ENCODE assay signal across 26 cellular contexts in the genomic region with DNA sequence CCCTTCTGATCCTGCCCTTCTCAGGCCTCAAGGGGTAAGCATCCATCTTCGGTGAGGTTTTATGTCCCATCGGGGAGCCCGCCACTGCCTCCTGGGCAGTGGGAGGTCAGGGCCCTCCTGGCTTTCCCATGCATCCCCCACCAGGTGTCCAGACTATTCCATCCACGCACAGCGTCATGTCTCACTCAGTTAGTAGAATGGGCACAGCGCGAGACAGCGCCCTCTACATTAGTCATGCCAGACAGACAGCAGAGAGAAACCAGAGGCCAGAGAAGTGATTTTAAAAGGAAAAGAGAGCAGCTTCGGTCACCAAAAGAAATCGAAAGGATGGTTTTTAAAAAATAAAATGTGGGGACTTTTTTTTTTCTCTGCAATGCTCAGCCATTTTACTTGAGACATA. TPM values are rescaled to one million over a fixed set of nuclear protein-coding genes. Genes with fewer than 3 reads are reported as not detected.
DNase-seq lines count a peak whose midpoint lies in the region; ATAC-seq, FAIRE-seq and TF ChIP-seq lines count a peak whose summit lies in the region.
"Had no signal": no experiment of that assay in that cellular context is flagged by ENCODE, and none has a peak within 500 bp of the region (broad histone marks: within the 10 kb centered on the region; RNA-seq: fewer than 3 reads in every experiment).

No MANE protein-coding gene starts in this region.

- in situ Hi-C loops in HepG2 (cut with HindIII; ENCODE audit: extremely low pct_ligation_motif_present, low pct_unique_long_range_greater_than_20kb) = no loop called here

- no peak overlapping the region for H2AFZ ChIP-seq in HepG2 (ENCODE audit: low read length)

- H3K27ac Mint-ChIP-seq in WTC11 = peak overlapping the region; percentile 1; the same call in 1 of the 2 replicates
- H3K27ac Mint-ChIP-seq: activated CD8-positive, alpha-beta T cell treated with anti-CD3 and anti-CD28 coated beads, Interleukin-2, amount 10 ng/mL, durations not matched to agents 7 days and 5 days; activated T-cell treated with anti-CD3 and anti-CD28 coated beads, Interleukin-2, amount 50 U/mL, for 24 hours had no signal

- BruUV-seq in HepG2 (replicated peaks; lab: Mats Ljungman, UMichigan) = TSS peak; percentile 40

- no peak for DNase-seq in HepG2 (ENCODE audit: low spot score)
- no peak for DNase-seq in right lobe of liver
- DNase-seq in WTC11 (ENCODE audit: low spot score) = no peak
- DNase-seq in iPS-NIHi11 (ENCODE audit: low spot score) = no peak
- DNase-seq in omental fat pad (ENCODE audit: low spot score) = no peak
- DNase-seq: activated CD8-positive, alpha-beta T cell treated with anti-CD3 and anti-CD28 coated beads, Interleukin-2, amount 10 ng/mL, durations not matched to agents 7 days and 5 days; activated naive CD8-positive, alpha-beta T cell treated with anti-CD3 and anti-CD28 coated beads for 36 hours; activated T-cell treated with anti-CD3 and anti-CD28 coated beads, Interleukin-2, amount 50 U/mL, for 24 hours; CD4-positive, CD25-positive, alpha-beta regulatory T cell; DMS153; effector memory CD8-positive, alpha-beta T cell; glutamatergic neuron; left ventricle myocardium inferior; MG63; NCI-H1694; NCI-H774; psoas muscle; SJCRH30; stimulated activated CD8-positive, alpha-beta memory T cell treated with anti-CD3 and anti-CD28 coated beads, Interleukin-4, amount 100 ng/mL, for 48 hours had no signal

- H3K4me3 Mint-ChIP-seq in WTC11 = no peak overlapping the region
- H3K4me3 Mint-ChIP-seq: activated CD8-positive, alpha-beta T cell treated with anti-CD3 and anti-CD28 coated beads, Interleukin-2, amount 10 ng/mL, durations not matched to agents 7 days and 5 days; activated naive CD8-positive, alpha-beta T cell treated with anti-CD3 and anti-CD28 coated beads for 36 hours; activated T-cell treated with anti-CD3 and anti-CD28 coated beads, Interleukin-2, amount 50 U/mL, for 24 hours; CD4-positive, CD25-positive, alpha-beta regulatory T cell; effector memory CD8-positive, alpha-beta T cell had no signal

- H3K4me1 Mint-ChIP-seq in WTC11 = no peaks in the 10 kb centered on the region
- H3K4me1 Mint-ChIP-seq: activated naive CD8-positive, alpha-beta T cell treated with anti-CD3 and anti-CD28 coated beads for 36 hours; CD4-positive, CD25-positive, alpha-beta regulatory T cell had no signal

- POLR2A ChIA-PET in HepG2 (lab: Yijun Ruan, JAX) (no interaction called here), WTC11 (lab: Charles Lee) (no interaction called here)

- intact Hi-C loops in HepG2 (cut with micrococcal nuclease; ENCODE audit: unreplicated experiment) = no loop called here
- intact Hi-C loops in right lobe of liver (cut with DNase I) = no loop called here

- TF ChIP-seq EP300 in HepG2 (IDR thresholded peaks at IDR 0.05; ENCODE audit: low read depth in 2 of 2, low read length in 2 of 2) (no peak), HepG2 (CRISPR knock-in tag; IDR thresholded peaks at IDR 0.05; ENCODE audit: borderline replicate concordance) (no peak)

- H4K20me1 ChIP-seq in HepG2 (ENCODE audit: insufficient read depth, low read length) = no peaks in the 10 kb centered on the region

- no peak for FAIRE-seq in HepG2 (lab: Jason Lieb, UNC)
- FAIRE-seq: GM12892 had no signal

- TF ChIP-seq RAD21 in HepG2 (CRISPR knock-in tag; IDR thresholded peaks at IDR 0.05) = no peak

- H3K4me3 ChIP-seq in HepG2 (replicated peaks in 1 of 3; ENCODE audit: insufficient read depth in 1 of 3, low read depth in 2 of 3, low read length in 3 of 3) (no peak overlapping the region), right lobe of liver (no peak overlapping the region)
- H3K4me3 ChIP-seq: left ventricle myocardium inferior, MG63, psoas muscle, SJCRH30 had no signal

- TF ChIP-seq POLR2A in HepG2 (IDR thresholded peaks at IDR 0.05; ENCODE audit: insufficient read depth in 1 of 2, low read depth in 2 of 2, low read length in 2 of 2) (no peak), right lobe of liver (IDR thresholded peaks at IDR 0.05) (no peak)

- CTCF ChIA-PET in HepG2 (lab: Yijun Ruan, JAX; ENCODE audit: low intra/inter-chr PET ratio, low total read pairs) = no interaction called here
- CTCF ChIA-PET in WTC11 (lab: Charles Lee) = interaction anchor here (1.0 to 1.9 kb wide), 3 partner anchors 12 to 30 kb away, joined by 3 to 16 read pairs (median 3); no protein-coding TSS in a partner anchor

- H3K4me2 ChIP-seq in HepG2 (ENCODE audit: low read depth, low read length) = no peak overlapping the region

- no peaks in the 10 kb centered on the region for H3K79me2 ChIP-seq in HepG2 (ENCODE audit: insufficient read depth, low read length)

- WGBS in HepG2 (ENCODE audit: low lambda C conversion rate) = 96% methylated on average over 10 of the region's 10 CpGs
- WGBS in right lobe of liver (ENCODE audit: insufficient coverage, low coverage, low lambda C conversion rate, missing lambda C conversion rate) = 93% methylated on average over 7 of the region's 10 CpGs

- no peaks in the 10 kb centered on the region for H3K9me3 Mint-ChIP-seq in WTC11
- H3K9me3 Mint-ChIP-seq: activated naive CD8-positive, alpha-beta T cell treated with anti-CD3 and anti-CD28 coated beads for 36 hours; activated T-cell treated with anti-CD3 and anti-CD28 coated beads, Interleukin-2, amount 50 U/mL, for 24 hours; CD4-positive, CD25-positive, alpha-beta regulatory T cell; effector memory CD8-positive, alpha-beta T cell had no signal

- H3K27me3 Mint-ChIP-seq in WTC11 (ENCODE audit: low read depth) = no peaks in the 10 kb centered on the region
- H3K27me3 Mint-ChIP-seq: activated naive CD8-positive, alpha-beta T cell treated with anti-CD3 and anti-CD28 coated beads for 36 hours; activated T-cell treated with anti-CD3 and anti-CD28 coated beads, Interleukin-2, amount 50 U/mL, for 24 hours; CD4-positive, CD25-positive, alpha-beta regulatory T cell; effector memory CD8-positive, alpha-beta T cell had no signal

- H3K27me3 ChIP-seq in HepG2 (ENCODE audit: control insufficient read depth in 1 of 2, insufficient read depth in 2 of 2, low read length in 2 of 2) (no peaks in the 10 kb centered on the region), right lobe of liver (no peaks in the 10 kb centered on the region)
- H3K27me3 ChIP-seq: MG63, SJCRH30 had no signal

- H3K4me1 ChIP-seq in HepG2 (ENCODE audit: insufficient read depth, low read length) = no peaks in the 10 kb centered on the region
- no peaks in the 10 kb centered on the region for H3K4me1 ChIP-seq in right lobe of liver
- H3K4me1 ChIP-seq: psoas muscle, SJCRH30 had no signal

- peaks cover 16% of the 10 kb centered on the region for H3K36me3 Mint-ChIP-seq in WTC11

- H3K27ac ChIP-seq in HepG2 (ENCODE audit: extremely low read length, insufficient read depth, low read length) (no peak overlapping the region), right lobe of liver (no peak overlapping the region)
- H3K27ac ChIP-seq: left ventricle myocardium inferior, psoas muscle, SJCRH30 had no signal

- no peak for ATAC-seq in HepG2
- no peak for ATAC-seq in right lobe of liver
- peak; percentile 72 for ATAC-seq in WTC11
- no peak for ATAC-seq in GM21723 (IDR thresholded peaks at IDR 0.05; ENCODE audit: unreplicated experiment)
- ATAC-seq in omental fat pad (ENCODE audit: low FRiP score) = no peak
- ATAC-seq: activated CD8-positive, alpha-beta T cell treated with anti-CD3 and anti-CD28 coated beads, Interleukin-2, amount 10 ng/mL, durations not matched to agents 7 days and 5 days; effector memory CD8-positive, alpha-beta T cell; psoas muscle had no signal

- peaks cover 9 to 29% of the 10 kb centered on the region in 2 experiments; a peak in 4 of 5 replicates for H3K36me3 ChIP-seq in HepG2 (replicated peaks in 1 of 2; ENCODE audit: control insufficient read depth in 1 of 2, insufficient read depth in 2 of 2, low read length in 2 of 2)
- H3K36me3 ChIP-seq in right lobe of liver = peaks cover 0 to 11% (median 0%) of the 10 kb centered on the region in 4 donors
- H3K36me3 ChIP-seq: MG63, SJCRH30 had no signal

- H3K9me3 ChIP-seq in HepG2 (ENCODE audit: low read length) (no peaks in the 10 kb centered on the region), right lobe of liver (no peaks in the 10 kb centered on the region)
- H3K9me3 ChIP-seq: left ventricle myocardium inferior, MG63, psoas muscle, SJCRH30 had no signal

- H3K9ac ChIP-seq in HepG2 (ENCODE audit: insufficient read depth, low read depth, low read length) = no peak overlapping the region

- TF ChIP-seq CTCF in HepG2 (CRISPR knock-in tag; IDR thresholded peaks at IDR 0.05) (0 out of 2 replicates have a peak, but pooled peaks have one; percentile 14), right lobe of liver (IDR thresholded peaks at IDR 0.05) (no peak), WTC11 (IDR thresholded peaks at IDR 0.05) (no peak), omental fat pad (IDR thresholded peaks at IDR 0.05) (no peak)

RNA-seq across cellular contexts. Expression of a gene that starts 49.8 kb away (rescaled TPM):
- total RNA-seq in HepG2 (2016; rRNA removed; fragmentation: Illumina TruSeq; extraction: Trizol) (40.8 and 44.1 TPM in 2 replicates), right lobe of liver (10 to 100 TPM; 27.5 to 36.7 (median 32.0) TPM), WTC11 (2021) (57.7 to 59.1 TPM (median 58.0 TPM) in 3 replicates), omental fat pad (10 to 100 TPM; 72.0 to 99.8 (median 80.1) TPM)
- 44.6 and 63.4 TPM in 2 replicates for total RNA-seq in HepG2 (2016; cell fraction: cytosol; rRNA removed; fragmentation: Illumina TruSeq; extraction: Trizol; ENCODE audit: low read depth)
- 38.9 TPM in 2 replicates for total RNA-seq in HepG2 (2016; cell fraction: insoluble cytoplasmic fraction; rRNA removed; fragmentation: Illumina TruSeq; extraction: Trizol)
- total RNA-seq in HepG2 (2016; cell fraction: membrane; rRNA removed; fragmentation: Illumina TruSeq; extraction: Trizol) = 88.8 and 95.5 TPM in 2 replicates
- total RNA-seq in HepG2 (2016; cell fraction: nucleus; rRNA removed; fragmentation: Illumina TruSeq; extraction: Trizol) = 32.2 and 35.0 TPM in 2 replicates
- 63.2 and 65.7 TPM in 2 replicates for polyA plus RNA-seq in HepG2 (2011; rRNA removed)
- polyA plus RNA-seq in HepG2 (2011; cell fraction: cytosol; rRNA removed) = 63.4 and 70.0 TPM in 2 replicates
- 49.3 and 50.0 TPM in 2 replicates for polyA plus RNA-seq in HepG2 (2011; cell fraction: nucleus; rRNA removed)
- 27.7 and 34.2 TPM in 2 replicates for polyA plus RNA-seq in HepG2 (2012)
- polyA plus RNA-seq in HepG2 (2016; cell fraction: cytosol; fragmentation: Illumina TruSeq; extraction: Trizol; ENCODE audit: low read depth) = 66.7 and 83.5 TPM in 2 replicates
- polyA plus RNA-seq in HepG2 (2016; cell fraction: insoluble cytoplasmic fraction; fragmentation: Illumina TruSeq; extraction: Trizol; ENCODE audit: low read depth) = 39.8 and 49.2 TPM in 2 replicates
- polyA plus RNA-seq in HepG2 (2016; cell fraction: membrane; fragmentation: Illumina TruSeq; extraction: Trizol; ENCODE audit: low read depth) = 86.9 and 101 TPM in 2 replicates
- polyA plus RNA-seq in HepG2 (2016; cell fraction: nucleus; fragmentation: Illumina TruSeq; extraction: Trizol; ENCODE audit: insufficient read depth, low read depth) = 44.4 and 49.2 TPM in 2 replicates
- polyA minus RNA-seq in HepG2 (2011; rRNA and poly(A)+ RNA removed; ENCODE audit: low replicate concordance) = 311 and 530 TPM in 2 replicates
- polyA minus RNA-seq in HepG2 (2011; cell fraction: cytosol; rRNA and poly(A)+ RNA removed) = 26.9 and 42.4 TPM in 2 replicates
- polyA minus RNA-seq in HepG2 (2011; cell fraction: nucleus; rRNA and poly(A)+ RNA removed) = 59.6 and 61.3 TPM in 2 replicates

RNA-seq across cellular contexts. Expression of a gene that starts 49.9 kb away (rescaled TPM):
- total RNA-seq in HepG2 (2016; rRNA removed; fragmentation: Illumina TruSeq; extraction: Trizol) = 74.7 and 81.9 TPM in 2 replicates
- total RNA-seq in HepG2 (2016; cell fraction: cytosol; rRNA removed; fragmentation: Illumina TruSeq; extraction: Trizol; ENCODE audit: low read depth) = 14.7 and 18.3 TPM in 2 replicates
- total RNA-seq in HepG2 (2016; cell fraction: insoluble cytoplasmic fraction; rRNA removed; fragmentation: Illumina TruSeq; extraction: Trizol) = 74.4 and 92.0 TPM in 2 replicates
- 20.2 and 24.8 TPM in 2 replicates for total RNA-seq in HepG2 (2016; cell fraction: membrane; rRNA removed; fragmentation: Illumina TruSeq; extraction: Trizol)
- total RNA-seq in HepG2 (2016; cell fraction: nucleus; rRNA removed; fragmentation: Illumina TruSeq; extraction: Trizol) = 45.8 and 52.9 TPM in 2 replicates
- 56.8 and 68.3 TPM in 2 replicates for polyA plus RNA-seq in HepG2 (2011; rRNA removed)
- 69.7 and 74.0 TPM in 2 replicates for polyA plus RNA-seq in HepG2 (2011; cell fraction: cytosol; rRNA removed)
- 30.3 and 40.7 TPM in 2 replicates for polyA plus RNA-seq in HepG2 (2011; cell fraction: nucleus; rRNA removed)
- polyA plus RNA-seq in HepG2 (2012) = 56.8 and 61.8 TPM in 2 replicates
- polyA plus RNA-seq in HepG2 (2016; cell fraction: cytosol; fragmentation: Illumina TruSeq; extraction: Trizol; ENCODE audit: low read depth) = 12.5 and 13.4 TPM in 2 replicates
- polyA plus RNA-seq in HepG2 (2016; cell fraction: insoluble cytoplasmic fraction; fragmentation: Illumina TruSeq; extraction: Trizol; ENCODE audit: low read depth) = 79.1 and 90.4 TPM in 2 replicates
- 14.3 and 15.5 TPM in 2 replicates for polyA plus RNA-seq in HepG2 (2016; cell fraction: membrane; fragmentation: Illumina TruSeq; extraction: Trizol; ENCODE audit: low read depth)
- polyA plus RNA-seq in HepG2 (2016; cell fraction: nucleus; fragmentation: Illumina TruSeq; extraction: Trizol; ENCODE audit: insufficient read depth, low read depth) = 55.0 and 61.2 TPM in 2 replicates
- polyA minus RNA-seq in HepG2 (2011; rRNA and poly(A)+ RNA removed; ENCODE audit: low replicate concordance) = 54.6 and 79.4 TPM in 2 replicates
- polyA minus RNA-seq in HepG2 (2011; cell fraction: cytosol; rRNA and poly(A)+ RNA removed) = 14.5 and 18.1 TPM in 2 replicates
- polyA minus RNA-seq in HepG2 (2011; cell fraction: nucleus; rRNA and poly(A)+ RNA removed) = 56.4 and 58.9 TPM in 2 replicates
- 10 to 100 TPM; 15.1 to 25.7 (median 15.9) TPM for total RNA-seq in right lobe of liver
- 85.7 to 96.4 TPM (median 93.0 TPM) in 3 replicates for total RNA-seq in WTC11 (2021)
- 10 to 100 TPM; 31.7 to 47.7 (median 39.0) TPM for total RNA-seq in omental fat pad

RNA-seq across cellular contexts. Expression of a gene that starts 51.8 kb away (rescaled TPM):
- total RNA-seq in HepG2 (2016; rRNA removed; fragmentation: Illumina TruSeq; extraction: Trizol) (0.15 and 0.18 TPM in 2 replicates), right lobe of liver (not detected), WTC11 (2021) (not detected in 3 replicates), omental fat pad (not detected)
- total RNA-seq in HepG2 (2016; cell fraction: cytosol; rRNA removed; fragmentation: Illumina TruSeq; extraction: Trizol; ENCODE audit: low read depth) = 0.09 TPM in 1 of 2 replicates, not detected in the other
- 0.16 and 0.26 TPM in 2 replicates for total RNA-seq in HepG2 (2016; cell fraction: insoluble cytoplasmic fraction; rRNA removed; fragmentation: Illumina TruSeq; extraction: Trizol)
- total RNA-seq in HepG2 (2016; cell fraction: membrane; rRNA removed; fragmentation: Illumina TruSeq; extraction: Trizol) = 0.19 and 0.55 TPM in 2 replicates
- total RNA-seq in HepG2 (2016; cell fraction: nucleus; rRNA removed; fragmentation: Illumina TruSeq; extraction: Trizol) = 0.28 TPM in 1 of 2 replicates, not detected in the other
- polyA plus RNA-seq in HepG2 (2011; rRNA removed) = 0.07 and 0.10 TPM in 2 replicates
- 0.07 and 0.08 TPM in 2 replicates for polyA plus RNA-seq in HepG2 (2011; cell fraction: cytosol; rRNA removed)
- 0.05 and 0.09 TPM in 2 replicates for polyA plus RNA-seq in HepG2 (2011; cell fraction: nucleus; rRNA removed)
- 0.09 and 0.11 TPM in 2 replicates for polyA plus RNA-seq in HepG2 (2012)
- 0.02 and 0.06 TPM in 2 replicates for polyA plus RNA-seq in HepG2 (2016; cell fraction: cytosol; fragmentation: Illumina TruSeq; extraction: Trizol; ENCODE audit: low read depth)
- 0.14 and 0.17 TPM in 2 replicates for polyA plus RNA-seq in HepG2 (2016; cell fraction: insoluble cytoplasmic fraction; fragmentation: Illumina TruSeq; extraction: Trizol; ENCODE audit: low read depth)
- polyA plus RNA-seq in HepG2 (2016; cell fraction: membrane; fragmentation: Illumina TruSeq; extraction: Trizol; ENCODE audit: low read depth) = 0.08 and 0.12 TPM in 2 replicates
- polyA plus RNA-seq in HepG2 (2016; cell fraction: nucleus; fragmentation: Illumina TruSeq; extraction: Trizol; ENCODE audit: insufficient read depth, low read depth) = 0.25 and 0.30 TPM in 2 replicates
- polyA minus RNA-seq in HepG2 (2011; rRNA and poly(A)+ RNA removed; ENCODE audit: low replicate concordance) = not detected in 2 replicates
- not detected in 2 replicates for polyA minus RNA-seq in HepG2 (2011; cell fraction: cytosol; rRNA and poly(A)+ RNA removed)
- not detected in 2 replicates for polyA minus RNA-seq in HepG2 (2011; cell fraction: nucleus; rRNA and poly(A)+ RNA removed)
- total RNA-seq: activated CD8-positive, alpha-beta T cell treated with anti-CD3 and anti-CD28 coated beads, Interleukin-2, amount 10 ng/mL, durations not matched to agents 7 days and 5 days; activated naive CD8-positive, alpha-beta T cell treated with anti-CD3 and anti-CD28 coated beads for 36 hours; CD4-positive, CD25-positive, alpha-beta regulatory T cell; fibroblast of lung; left ventricle myocardium inferior; mononuclear cell; psoas muscle; SJCRH30; T-helper 2 cell treated with Interferon-gamma antibody and Interleukin-4, amounts not matched to agents 100 ng/mL and 5 ng/mL, for 36 hours; urinary bladder had no signal
- polyA plus RNA-seq: fibroblast of lung, neural cell, psoas muscle, urinary bladder had no signal
